Comparison of ENCODE assay signal across 1 cellular context in the genomic region with DNA sequence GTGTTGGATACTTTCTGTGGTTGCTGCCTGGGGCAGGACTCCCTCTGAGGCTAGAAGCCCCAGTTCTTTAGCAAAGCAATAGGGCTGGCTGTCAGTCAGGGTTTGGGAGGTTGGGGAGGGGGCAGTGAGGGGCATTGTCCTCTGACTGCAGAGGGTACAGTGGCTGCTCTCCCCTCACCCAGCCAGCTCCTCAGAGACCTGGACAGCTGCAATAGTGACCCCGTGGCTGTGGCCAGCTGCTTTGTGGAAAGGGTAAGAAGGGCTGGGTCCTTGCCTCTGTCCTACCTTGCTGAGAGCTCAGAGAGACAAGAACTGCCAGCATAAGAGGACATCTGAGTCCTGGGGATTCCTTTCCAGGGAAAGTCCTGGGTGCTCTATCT.
TF ChIP-seq lines count a peak whose summit lies in the region.

No MANE protein-coding gene starts in this region.

TF ChIP-seq in WTC11, 78 proteins besides CTCF, POLR2A, EP300 and RAD21 (continued from another document):
- TF ChIP-seq, protein P1, sequence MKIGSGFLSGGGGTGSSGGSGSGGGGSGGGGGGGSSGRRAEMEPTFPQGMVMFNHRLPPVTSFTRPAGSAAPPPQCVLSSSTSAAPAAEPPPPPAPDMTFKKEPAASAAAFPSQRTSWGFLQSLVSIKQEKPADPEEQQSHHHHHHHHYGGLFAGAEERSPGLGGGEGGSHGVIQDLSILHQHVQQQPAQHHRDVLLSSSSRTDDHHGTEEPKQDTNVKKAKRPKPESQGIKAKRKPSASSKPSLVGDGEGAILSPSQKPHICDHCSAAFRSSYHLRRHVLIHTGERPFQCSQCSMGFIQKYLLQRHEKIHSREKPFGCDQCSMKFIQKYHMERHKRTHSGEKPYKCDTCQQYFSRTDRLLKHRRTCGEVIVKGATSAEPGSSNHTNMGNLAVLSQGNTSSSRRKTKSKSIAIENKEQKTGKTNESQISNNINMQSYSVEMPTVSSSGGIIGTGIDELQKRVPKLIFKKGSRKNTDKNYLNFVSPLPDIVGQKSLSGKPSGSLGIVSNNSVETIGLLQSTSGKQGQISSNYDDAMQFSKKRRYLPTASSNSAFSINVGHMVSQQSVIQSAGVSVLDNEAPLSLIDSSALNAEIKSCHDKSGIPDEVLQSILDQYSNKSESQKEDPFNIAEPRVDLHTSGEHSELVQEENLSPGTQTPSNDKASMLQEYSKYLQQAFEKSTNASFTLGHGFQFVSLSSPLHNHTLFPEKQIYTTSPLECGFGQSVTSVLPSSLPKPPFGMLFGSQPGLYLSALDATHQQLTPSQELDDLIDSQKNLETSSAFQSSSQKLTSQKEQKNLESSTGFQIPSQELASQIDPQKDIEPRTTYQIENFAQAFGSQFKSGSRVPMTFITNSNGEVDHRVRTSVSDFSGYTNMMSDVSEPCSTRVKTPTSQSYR (CRISPR knock-in tag; IDR thresholded peaks at IDR 0.05): no peak
- TF ChIP-seq ZNF317 (CRISPR knock-in tag; IDR thresholded peaks at IDR 0.05; ENCODE audit: borderline replicate concordance, low read depth): no peak
- TF ChIP-seq, protein P2, sequence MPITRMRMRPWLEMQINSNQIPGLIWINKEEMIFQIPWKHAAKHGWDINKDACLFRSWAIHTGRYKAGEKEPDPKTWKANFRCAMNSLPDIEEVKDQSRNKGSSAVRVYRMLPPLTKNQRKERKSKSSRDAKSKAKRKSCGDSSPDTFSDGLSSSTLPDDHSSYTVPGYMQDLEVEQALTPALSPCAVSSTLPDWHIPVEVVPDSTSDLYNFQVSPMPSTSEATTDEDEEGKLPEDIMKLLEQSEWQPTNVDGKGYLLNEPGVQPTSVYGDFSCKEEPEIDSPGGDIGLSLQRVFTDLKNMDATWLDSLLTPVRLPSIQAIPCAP (CRISPR knock-in tag; IDR thresholded peaks at IDR 0.05): no peak
- no peak for TF ChIP-seq TCF7 (CRISPR knock-in tag; IDR thresholded peaks at IDR 0.05; ENCODE audit: low read depth)
- no peak for TF ChIP-seq PRRX2 (CRISPR knock-in tag; IDR thresholded peaks at IDR 0.05)
